Comparison of ENCODE assay signal across 1 cellular context in the genomic region with DNA sequence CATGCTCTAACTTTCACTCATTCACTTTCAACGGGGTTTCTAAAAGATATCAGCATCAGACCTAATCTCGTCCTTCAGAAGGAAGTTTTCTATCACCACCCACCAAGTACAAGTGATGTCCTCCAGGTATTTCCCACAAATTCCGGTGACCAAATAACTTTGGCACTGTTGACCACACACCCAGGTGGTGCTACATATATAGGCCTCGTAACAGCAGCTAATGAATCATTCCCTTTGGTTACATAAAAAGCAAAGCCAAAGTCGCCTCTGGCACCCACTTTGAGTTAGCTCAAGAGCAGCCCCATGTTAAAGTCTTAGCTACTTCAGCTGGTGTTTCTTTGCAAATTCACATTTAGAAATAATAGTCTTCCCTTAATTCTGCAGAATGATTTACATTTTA.
TF ChIP-seq lines count a peak whose summit lies in the region.

No MANE protein-coding gene starts in this region.

TF ChIP-seq in A549, 52 proteins besides CTCF, POLR2A, EP300 and RAD21 (continued from another document):
- TF ChIP-seq, protein P1, sequence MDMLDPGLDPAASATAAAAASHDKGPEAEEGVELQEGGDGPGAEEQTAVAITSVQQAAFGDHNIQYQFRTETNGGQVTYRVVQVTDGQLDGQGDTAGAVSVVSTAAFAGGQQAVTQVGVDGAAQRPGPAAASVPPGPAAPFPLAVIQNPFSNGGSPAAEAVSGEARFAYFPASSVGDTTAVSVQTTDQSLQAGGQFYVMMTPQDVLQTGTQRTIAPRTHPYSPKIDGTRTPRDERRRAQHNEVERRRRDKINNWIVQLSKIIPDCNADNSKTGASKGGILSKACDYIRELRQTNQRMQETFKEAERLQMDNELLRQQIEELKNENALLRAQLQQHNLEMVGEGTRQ (IDR thresholded peaks at IDR 0.05): no peak
- TF ChIP-seq CHD2 (IDR thresholded peaks at IDR 0.05; ENCODE audit: low read length, partially characterized antibody): no peak
- TF ChIP-seq, protein P2, sequence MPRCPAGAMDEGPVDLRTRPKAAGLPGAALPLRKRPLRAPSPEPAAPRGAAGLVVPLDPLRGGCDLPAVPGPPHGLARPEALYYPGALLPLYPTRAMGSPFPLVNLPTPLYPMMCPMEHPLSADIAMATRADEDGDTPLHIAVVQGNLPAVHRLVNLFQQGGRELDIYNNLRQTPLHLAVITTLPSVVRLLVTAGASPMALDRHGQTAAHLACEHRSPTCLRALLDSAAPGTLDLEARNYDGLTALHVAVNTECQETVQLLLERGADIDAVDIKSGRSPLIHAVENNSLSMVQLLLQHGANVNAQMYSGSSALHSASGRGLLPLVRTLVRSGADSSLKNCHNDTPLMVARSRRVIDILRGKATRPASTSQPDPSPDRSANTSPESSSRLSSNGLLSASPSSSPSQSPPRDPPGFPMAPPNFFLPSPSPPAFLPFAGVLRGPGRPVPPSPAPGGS (IDR thresholded peaks at IDR 0.05): no peak
- TF ChIP-seq RCOR1 (IDR thresholded peaks at IDR 0.05; ENCODE audit: low read depth, low read length): no peak
- TF ChIP-seq HDAC2 (IDR thresholded peaks at IDR 0.05): no peak
